In genomic region chr1:151918819-151919218, GRCh38 we compare ENCODE assay signal across 24 cellular contexts.
"Had no signal": no experiment of that assay in that cellular context is flagged by ENCODE, and none has a peak within 500 bp of the region (broad histone marks: within the 10 kb centered on the region; RNA-seq: fewer than 3 reads in every experiment).

No MANE protein-coding gene starts in this region.

- H3K27ac ChIP-seq: WERI-Rb-1 had no signal

- H3K36me3 ChIP-seq: WERI-Rb-1 had no signal

- ATAC-seq: activated CD8-positive, alpha-beta T cell treated with anti-CD3 and anti-CD28 coated beads, Interleukin-2, amount 10 ng/mL, durations not matched to agents 7 days and 5 days; activated naive CD8-positive, alpha-beta T cell treated with anti-CD3 and anti-CD28 coated beads, Interleukin-2, amount 50 U/mL, for 24 hours; PC-3 had no signal

- DNase-seq: activated CD4-positive, alpha-beta T cell treated with anti-CD3 and anti-CD28 coated beads, Interleukin-2, amount 10 ng/mL, durations not matched to agents 24 days and 14 days; activated CD4-positive, alpha-beta T cell treated with anti-CD3 and anti-CD28 coated beads, Interleukin-2, amount 50 U/mL, for 48 hours; activated CD8-positive, alpha-beta T cell treated with anti-CD3 and anti-CD28 coated beads, Interleukin-2, amount 10 ng/mL, durations not matched to agents 7 days and 5 days; activated effector memory CD4-positive, alpha-beta T cell treated with Interleukin-2 at 50 U/mL for 16 hours; activated naive CD4-positive, alpha-beta T cell treated with anti-CD3 and anti-CD28 coated beads, Interleukin-2, amount 10 ng/mL, durations not matched to agents 7 days and 5 days; activated naive CD8-positive, alpha-beta T cell treated with anti-CD3 and anti-CD28 coated beads, Interleukin-2, amount 50 U/mL, for 24 hours; activated T-cell treated with anti-CD3 and anti-CD28 coated beads, Interleukin-2, amount 50 U/mL, for 24 hours; anterior cingulate cortex; caudate nucleus; cerebellar nuclear complex; NCI-H1092 treated with DMSO at 0.1 percent for 48 hours; NCI-H1417; NCI-H146; NCI-H187; NCI-H2029 treated with DMSO at 0.1 percent for 48 hours; NCI-H2107; NCI-H2171; NCI-H510A; NCI-H526; NCI-H748 treated with DMSO at 0.1 percent for 48 hours; PC-3; Right ventricle myocardium superior; T1000; WERI-Rb-1 had no signal
